ENCODE assay signal across 13 cellular contexts in the genomic region with DNA sequence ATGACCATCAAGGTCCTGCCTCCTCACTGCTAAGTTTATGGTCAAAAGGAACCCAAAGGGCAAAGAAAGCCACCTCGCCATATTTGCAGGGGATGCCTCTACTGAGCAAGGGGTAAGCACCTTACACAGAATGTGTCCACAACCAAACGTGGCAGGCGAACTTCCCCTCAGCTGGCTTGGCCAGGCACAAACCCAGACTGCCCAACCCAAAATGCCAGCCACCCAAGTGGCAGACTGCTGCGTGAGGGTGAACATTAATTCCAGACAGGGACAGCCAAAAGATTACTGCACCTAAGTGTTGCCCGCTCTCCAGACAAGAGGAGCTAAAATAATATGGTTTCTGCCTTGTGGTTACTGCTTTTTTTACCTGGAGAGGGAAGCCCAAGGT. TPM values are rescaled to one million over a fixed set of nuclear protein-coding genes. Genes with fewer than 3 reads are reported as not detected.
DNase-seq lines count a peak whose midpoint lies in the region; ATAC-seq, FAIRE-seq and TF ChIP-seq lines count a peak whose summit lies in the region.
"Had no signal": no experiment of that assay in that cellular context is flagged by ENCODE, and none has a peak within 500 bp of the region (broad histone marks: within the 10 kb centered on the region; RNA-seq: fewer than 3 reads in every experiment).

No MANE protein-coding gene starts in this region.

- no peak overlapping the region for H4K8ac ChIP-seq in neuronal stem cell (ENCODE audit: low read depth, low read length)

- no peak overlapping the region for H2BK120ac ChIP-seq in neuronal stem cell (ENCODE audit: low read depth, low read length)

- no peak overlapping the region for H3K9ac ChIP-seq in neuronal stem cell (ENCODE audit: low read depth, low read length, poor library complexity)

- H3K4me3 ChIP-seq in neuronal stem cell (ENCODE audit: low read length in 2 of 2), result no peak overlapping the region
- H3K4me3 ChIP-seq in uterus, result peak overlapping the region; percentile 11 to 31

- TF ChIP-seq CTCF in uterus (IDR thresholded peaks at IDR 0.05), result no peak

- no peak overlapping the region for H2AFZ ChIP-seq in neuronal stem cell (ENCODE audit: low read length)

- TF ChIP-seq POLR2A in uterus (IDR thresholded peaks at IDR 0.05), result no peak

- H4K91ac ChIP-seq in neuronal stem cell (ENCODE audit: low read depth, low read length, poor library complexity), result no peak overlapping the region

- no peaks in the 10 kb centered on the region for H3K79me1 ChIP-seq in neuronal stem cell (ENCODE audit: low read depth, low read length)

- no peak overlapping the region for H3K4me2 ChIP-seq in neuronal stem cell (ENCODE audit: insufficient read depth, low read length, poor library complexity, severe bottlenecking)

- no peak overlapping the region for H3K14ac ChIP-seq in neuronal stem cell (ENCODE audit: low read length)

- no peak for FAIRE-seq in RCC 7860 (lab: Jason Lieb, UNC)

- H2BK5ac ChIP-seq in neuronal stem cell (ENCODE audit: low read length), result no peak overlapping the region

- WGBS in neuronal stem cell (ENCODE audit: extremely low coverage in 2 of 2, insufficient read length in 2 of 2, insufficient replicate concordance in 1 of 2), 2 donors, result no CpG with 5 or more reads among the region's 5 CpGs

- H3K4ac ChIP-seq in neuronal stem cell (ENCODE audit: low read length), result no peak overlapping the region

- intact Hi-C loops in Right ventricle myocardium inferior (cut with DNase I), result no loop called here
- intact Hi-C loops in uterus (cut with DNase I; ENCODE audit: low total_unique reads), result no loop called here

- H3K9me3 ChIP-seq in neuronal stem cell (replicated peaks in 1 of 2; ENCODE audit: control insufficient read depth in 2 of 2, insufficient read depth in 1 of 2, low read depth in 1 of 2, low read length in 2 of 2) (no peaks in the 10 kb centered on the region), uterus (no peaks in the 10 kb centered on the region)

- no peak overlapping the region for H2BK12ac ChIP-seq in neuronal stem cell (ENCODE audit: low read length)

- no peaks in the 10 kb centered on the region for H3K27me3 ChIP-seq in neuronal stem cell (ENCODE audit: control insufficient read depth in 3 of 3, insufficient read depth in 3 of 3, low read depth in 1 of 3, low read length in 3 of 3)
- H3K27me3 ChIP-seq in uterus, result no peaks in the 10 kb centered on the region

- DNase-seq in Right ventricle myocardium inferior (ENCODE audit: missing footprints) (no peak), neuronal stem cell (ENCODE audit: low spot score) (no peak), uterus (no peak), COR-L47 (lab: John Stamatoyannopoulos, UW) (no peak), superior temporal gyrus (ENCODE audit: extremely low spot score) (no peak), RCC 7860 (ENCODE audit: low spot score) (no peak)
- DNase-seq: activated CD4-positive, CD25-positive, alpha-beta regulatory T cell; central memory CD4-positive, alpha-beta T cell; MM.1S; NCI-H345 had no signal

- ATAC-seq in SK-N-SH treated with all-trans-retinoic acid at 6 μM for 48 hours (peak; percentile 10), Right ventricle myocardium inferior (peak; percentile 47)
- ATAC-seq: activated T-helper 17 cell treated with anti-CD3 and anti-CD28 coated beads, Interleukin-2, amount 50 U/mL, for 72 hours had no signal

- H2AK5ac ChIP-seq in neuronal stem cell (ENCODE audit: low read depth, low read length), result no peak overlapping the region

- peaks cover 0 to 4% of the 10 kb centered on the region in 2 donors for H3K4me1 ChIP-seq in neuronal stem cell (ENCODE audit: control insufficient read depth in 2 of 2, insufficient read depth in 1 of 2, low read depth in 1 of 2, low read length in 2 of 2)
- H3K4me1 ChIP-seq in uterus, result peaks cover 0 to 15% of the 10 kb centered on the region in 2 donors

- no peak overlapping the region for H2BK15ac ChIP-seq in neuronal stem cell (ENCODE audit: low read length)

- H3K36me3 ChIP-seq in neuronal stem cell (replicated peaks in 1 of 2; ENCODE audit: control insufficient read depth in 2 of 2, insufficient read depth in 2 of 2, low read length in 2 of 2) (peaks cover 0 to 3% of the 10 kb centered on the region in 2 donors), uterus (no peaks in the 10 kb centered on the region)

- peak overlapping the region; percentile 21 for H3K18ac ChIP-seq in neuronal stem cell (ENCODE audit: low read length)

- no peak overlapping the region for H3K27ac ChIP-seq in neuronal stem cell (replicated peaks; ENCODE audit: low read length)
- peak overlapping the region; percentile 65 to 71 for H3K27ac ChIP-seq in uterus
- H3K27ac ChIP-seq: HL-60 had no signal

- H3K23ac ChIP-seq in neuronal stem cell (ENCODE audit: low read depth, low read length, poor library complexity), result no peak overlapping the region

TF ChIP-seq in SK-N-SH treated with all-trans-retinoic acid at 6 μM for 48 hours, 23 proteins besides CTCF, POLR2A, EP300 and RAD21:
- TF ChIP-seq ZC3H10 (CRISPR knock-in tag; IDR thresholded peaks at IDR 0.05) (no peak), TOX (CRISPR knock-in tag; IDR thresholded peaks at IDR 0.05; ENCODE audit: borderline replicate concordance) (no peak), ARNTL (CRISPR knock-in tag; IDR thresholded peaks at IDR 0.05; ENCODE audit: borderline replicate concordance, low read depth) (no peak), GLIS3 (CRISPR knock-in tag; IDR thresholded peaks at IDR 0.05) (no peak), CSDC2 (CRISPR knock-in tag; IDR thresholded peaks at IDR 0.05) (no peak), RARB (CRISPR knock-in tag; IDR thresholded peaks at IDR 0.05) (no peak), ZFP3 (CRISPR knock-in tag; IDR thresholded peaks at IDR 0.05) (no peak), ZNF70 (CRISPR knock-in tag; IDR thresholded peaks at IDR 0.05) (no peak), TCF4 (CRISPR knock-in tag; IDR thresholded peaks at IDR 0.05; ENCODE audit: borderline replicate concordance) (no peak), ZFP30 (CRISPR knock-in tag; IDR thresholded peaks at IDR 0.05) (no peak), BACH2 (CRISPR knock-in tag; IDR thresholded peaks at IDR 0.05; ENCODE audit: borderline replicate concordance) (no peak), PPARA (CRISPR knock-in tag; IDR thresholded peaks at IDR 0.05; ENCODE audit: borderline replicate concordance) (no peak), ISL1 (CRISPR knock-in tag; IDR thresholded peaks at IDR 0.05) (no peak), SNAI2 (CRISPR knock-in tag; IDR thresholded peaks at IDR 0.05) (no peak)
- TF ChIP-seq, protein P1, sequence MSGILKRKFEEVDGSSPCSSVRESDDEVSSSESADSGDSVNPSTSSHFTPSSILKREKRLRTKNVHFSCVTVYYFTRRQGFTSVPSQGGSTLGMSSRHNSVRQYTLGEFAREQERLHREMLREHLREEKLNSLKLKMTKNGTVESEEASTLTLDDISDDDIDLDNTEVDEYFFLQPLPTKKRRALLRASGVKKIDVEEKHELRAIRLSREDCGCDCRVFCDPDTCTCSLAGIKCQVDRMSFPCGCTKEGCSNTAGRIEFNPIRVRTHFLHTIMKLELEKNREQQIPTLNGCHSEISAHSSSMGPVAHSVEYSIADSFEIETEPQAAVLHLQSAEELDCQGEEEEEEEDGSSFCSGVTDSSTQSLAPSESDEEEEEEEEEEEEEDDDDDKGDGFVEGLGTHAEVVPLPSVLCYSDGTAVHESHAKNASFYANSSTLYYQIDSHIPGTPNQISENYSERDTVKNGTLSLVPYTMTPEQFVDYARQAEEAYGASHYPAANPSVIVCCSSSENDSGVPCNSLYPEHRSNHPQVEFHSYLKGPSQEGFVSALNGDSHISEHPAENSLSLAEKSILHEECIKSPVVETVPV (CRISPR knock-in tag; IDR thresholded peaks at IDR 0.05), result no peak
- TF ChIP-seq, protein P2, sequence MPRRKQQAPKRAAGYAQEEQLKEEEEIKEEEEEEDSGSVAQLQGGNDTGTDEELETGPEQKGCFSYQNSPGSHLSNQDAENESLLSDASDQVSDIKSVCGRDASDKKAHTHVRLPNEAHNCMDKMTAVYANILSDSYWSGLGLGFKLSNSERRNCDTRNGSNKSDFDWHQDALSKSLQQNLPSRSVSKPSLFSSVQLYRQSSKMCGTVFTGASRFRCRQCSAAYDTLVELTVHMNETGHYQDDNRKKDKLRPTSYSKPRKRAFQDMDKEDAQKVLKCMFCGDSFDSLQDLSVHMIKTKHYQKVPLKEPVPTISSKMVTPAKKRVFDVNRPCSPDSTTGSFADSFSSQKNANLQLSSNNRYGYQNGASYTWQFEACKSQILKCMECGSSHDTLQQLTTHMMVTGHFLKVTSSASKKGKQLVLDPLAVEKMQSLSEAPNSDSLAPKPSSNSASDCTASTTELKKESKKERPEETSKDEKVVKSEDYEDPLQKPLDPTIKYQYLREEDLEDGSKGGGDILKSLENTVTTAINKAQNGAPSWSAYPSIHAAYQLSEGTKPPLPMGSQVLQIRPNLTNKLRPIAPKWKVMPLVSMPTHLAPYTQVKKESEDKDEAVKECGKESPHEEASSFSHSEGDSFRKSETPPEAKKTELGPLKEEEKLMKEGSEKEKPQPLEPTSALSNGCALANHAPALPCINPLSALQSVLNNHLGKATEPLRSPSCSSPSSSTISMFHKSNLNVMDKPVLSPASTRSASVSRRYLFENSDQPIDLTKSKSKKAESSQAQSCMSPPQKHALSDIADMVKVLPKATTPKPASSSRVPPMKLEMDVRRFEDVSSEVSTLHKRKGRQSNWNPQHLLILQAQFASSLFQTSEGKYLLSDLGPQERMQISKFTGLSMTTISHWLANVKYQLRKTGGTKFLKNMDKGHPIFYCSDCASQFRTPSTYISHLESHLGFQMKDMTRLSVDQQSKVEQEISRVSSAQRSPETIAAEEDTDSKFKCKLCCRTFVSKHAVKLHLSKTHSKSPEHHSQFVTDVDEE (CRISPR knock-in tag; IDR thresholded peaks at IDR 0.05), result no peak

RNA-seq across cellular contexts. Expression of a gene that starts 16.0 kb away (rescaled TPM):
- 8.8 TPM for total RNA-seq in Right ventricle myocardium inferior
- polyA plus RNA-seq in neuronal stem cell (2013, experiment 1 of 2), result 4.7 TPM
- 4.7 TPM for polyA plus RNA-seq in neuronal stem cell (2013, experiment 2 of 2)
- 10 to 100 TPM in 1 of 4 donors, 1 to 10 TPM in 3; 2.4 to 25.5 (median 7.9) TPM for total RNA-seq in uterus

Comparison
In these comparisons a context has a peak if more than half of its experiments do, and no peak if none do; other contexts are left out.
1. H3K4me3 ChIP-seq: peak in uterus (2 of 2); none in neuronal stem cell (0 of 2).